In genomic region chr2:172970660-172971059, GRCh38 we compare ENCODE assay signal across 15 cellular contexts.
DNase-seq lines count a peak whose midpoint lies in the region; ATAC-seq and TF ChIP-seq lines count a peak whose summit lies in the region.
"Had no signal": no experiment of that assay in that cellular context is flagged by ENCODE, and none has a peak within 500 bp of the region (broad histone marks: within the 10 kb centered on the region; RNA-seq: fewer than 3 reads in every experiment).

No MANE protein-coding gene starts in this region.

- peak; percentile 81 to 92 for ATAC-seq in activated CD4-positive, CD25-positive, alpha-beta regulatory T cell treated with anti-CD3 and anti-CD28 coated beads, Interleukin-2, amount 50 U/mL, for 24 hours
- peak; percentile 82 for ATAC-seq in activated CD8-positive, alpha-beta T cell treated with anti-CD3 and anti-CD28 coated beads, Interleukin-2, amount 10 ng/mL, durations not matched to agents 7 days and 5 days
- ATAC-seq in HG02885 (IDR thresholded peaks at IDR 0.05; ENCODE audit: poor library complexity, unreplicated experiment) = no peak
- ATAC-seq: A549, mucosa of descending colon, WTC11 had no signal

- no peak for TF ChIP-seq CTCF in stomach (IDR thresholded peaks at IDR 0.05)

- no peaks in the 10 kb centered on the region for H3K9me3 Mint-ChIP-seq in activated CD8-positive, alpha-beta T cell treated with anti-CD3 and anti-CD28 coated beads, Interleukin-2, amount 10 ng/mL, durations not matched to agents 7 days and 5 days (ENCODE audit: insufficient read depth)
- H3K9me3 Mint-ChIP-seq: HFFc6, WTC11 had no signal

- no peak for TF ChIP-seq EP300 in stomach (IDR thresholded peaks at IDR 0.05)

- no peak overlapping the region for H3K27ac Mint-ChIP-seq in activated CD8-positive, alpha-beta T cell treated with anti-CD3 and anti-CD28 coated beads, Interleukin-2, amount 10 ng/mL, durations not matched to agents 7 days and 5 days
- H3K27ac Mint-ChIP-seq: HFFc6, WTC11 had no signal

- peaks cover 8% of the 10 kb centered on the region for H3K27me3 Mint-ChIP-seq in activated CD8-positive, alpha-beta T cell treated with anti-CD3 and anti-CD28 coated beads, Interleukin-2, amount 10 ng/mL, durations not matched to agents 7 days and 5 days (ENCODE audit: low read depth)

- H3K27ac ChIP-seq in stomach = no peak overlapping the region
- H3K27ac ChIP-seq: A549, SJCRH30 had no signal

- CTCF ChIA-PET in activated CD8-positive, alpha-beta T cell treated with anti-CD3 and anti-CD28 coated beads, Interleukin-2, amount 10 ng/mL, durations not matched to agents 7 days and 5 days (lab: Charles Lee) = interaction anchor here (0.6 to 3.6 kb wide), 10 partner anchors 9 to 454 kb away, joined by 3 to 14 read pairs (median 4); no protein-coding TSS in a partner anchor

- H3K4me3 ChIP-seq in stomach = no peak overlapping the region
- H3K4me3 ChIP-seq: A549, mucosa of descending colon, SJCRH30 had no signal

- H3K4me1 ChIP-seq in stomach = peaks cover 6 to 13% (median 10%) of the 10 kb centered on the region in 4 donors

- no peaks in the 10 kb centered on the region for H3K36me3 Mint-ChIP-seq in activated CD8-positive, alpha-beta T cell treated with anti-CD3 and anti-CD28 coated beads, Interleukin-2, amount 10 ng/mL, durations not matched to agents 7 days and 5 days (ENCODE audit: low read depth)
- H3K36me3 Mint-ChIP-seq: WTC11 had no signal

- WGBS in stomach, 5 donors = 72 to 87% (median 82%) methylated on average over 4 of the region's 4 CpGs

- peaks cover 0 to 3% (median 0%) of the 10 kb centered on the region in 3 donors for H3K27me3 ChIP-seq in stomach
- H3K27me3 ChIP-seq: SJCRH30 had no signal

- no peak for DNase-seq in activated CD4-positive, CD25-positive, alpha-beta regulatory T cell treated with anti-CD3 and anti-CD28 coated beads, Interleukin-2, amount 50 U/mL, for 72 hours
- peak; percentile 42 for DNase-seq in activated CD8-positive, alpha-beta T cell treated with anti-CD3 and anti-CD28 coated beads, Interleukin-2, amount 10 ng/mL, durations not matched to agents 7 days and 5 days
- DNase-seq in dermis microvascular lymphatic vessel endothelial cell (ENCODE audit: low read depth in 2 of 2) (peak; percentile 86 to 88), stomach (no peak), HUDEP-2 (lab: John Stamatoyannopoulos, UW; ENCODE audit: unreplicated experiment in 76 of 76) (no peak)
- DNase-seq in stimulated activated CD8-positive, alpha-beta memory T cell treated with anti-CD3 and anti-CD28 coated beads, Interleukin-7, amount 100 ng/mL, for 4 hours (ENCODE audit: low read depth in 2 of 2) = peak; percentile 16 to 32
- DNase-seq: amygdala, HFFc6, mucosa of descending colon, SJCRH30, trophoblast cell had no signal

- no peak overlapping the region for H3K4me3 Mint-ChIP-seq in activated CD8-positive, alpha-beta T cell treated with anti-CD3 and anti-CD28 coated beads, Interleukin-2, amount 10 ng/mL, durations not matched to agents 7 days and 5 days
- H3K4me3 Mint-ChIP-seq: HFFc6, WTC11 had no signal

- POLR2A ChIA-PET in activated CD8-positive, alpha-beta T cell treated with anti-CD3 and anti-CD28 coated beads, Interleukin-2, amount 10 ng/mL, durations not matched to agents 7 days and 5 days (lab: Charles Lee) = interaction anchor here (0.6 to 0.8 kb wide), 6 partner anchors 26 to 1627 kb away, joined by 3 to 10 read pairs (median 4); partner anchors contain the start of gene WIPF1

- peaks cover 11% of the 10 kb centered on the region for H3K4me1 Mint-ChIP-seq in activated CD8-positive, alpha-beta T cell treated with anti-CD3 and anti-CD28 coated beads, Interleukin-2, amount 10 ng/mL, durations not matched to agents 7 days and 5 days (ENCODE audit: low read depth)

- no peak for TF ChIP-seq POLR2A in stomach (IDR thresholded peaks at IDR 0.05)

- no peaks in the 10 kb centered on the region for H3K9me3 ChIP-seq in stomach
- H3K9me3 ChIP-seq: A549, mucosa of descending colon, SJCRH30 had no signal

- H3K36me3 ChIP-seq in stomach = no peaks in the 10 kb centered on the region
- H3K36me3 ChIP-seq: SJCRH30 had no signal

- intact Hi-C loops in stomach (cut with DNase I; ENCODE audit: low total_unique reads) = no loop called here

Comparison
In these comparisons a context has a peak if more than half of its experiments do, and no peak if none do; other contexts are left out.
1. DNase-seq: peak in activated CD8-positive, alpha-beta T cell treated with anti-CD3 and anti-CD28 coated beads, Interleukin-2, amount 10 ng/mL, durations not matched to agents 7 days and 5 days (single experiment), dermis microvascular lymphatic vessel endothelial cell (2 of 2) and stimulated activated CD8-positive, alpha-beta memory T cell treated with anti-CD3 and anti-CD28 coated beads, Interleukin-7, amount 100 ng/mL, for 4 hours (2 of 2); none in activated CD4-positive, CD25-positive, alpha-beta regulatory T cell treated with anti-CD3 and anti-CD28 coated beads, Interleukin-2, amount 50 U/mL, for 72 hours (single experiment), stomach (single experiment) and HUDEP-2 (0 of 76).